Comparison of ENCODE assay signal across 28 cellular contexts in genomic region chr11:103539166-103539565, GRCh38.
"Had no signal": no experiment of that assay in that cellular context is flagged by ENCODE, and none has a peak within 500 bp of the region (broad histone marks: within the 10 kb centered on the region; RNA-seq: fewer than 3 reads in every experiment).

No MANE protein-coding gene starts in this region.

- H3K27ac ChIP-seq: stomach, suprapubic skin, testis, thoracic aorta, thyroid gland, tibial artery, tibial nerve, transverse colon, upper lobe of left lung, upper lobe of right lung, uterus, vagina had no signal

- DNase-seq: stimulated activated CD4-positive, alpha-beta T cell treated with anti-CD3 and anti-CD28 coated beads, Interleukin-2, amount 100 ng/mL, for 48 hours; stimulated activated CD4-positive, alpha-beta T cell treated with anti-CD3 and anti-CD28 coated beads, Interleukin-4, amount 100 ng/mL, for 24 hours; stimulated activated CD4-positive, alpha-beta T cell treated with anti-CD3 and anti-CD28 coated beads, Interleukin-4, amount 100 ng/mL, for 4 hours; stimulated activated CD8-positive, alpha-beta memory T cell treated with anti-CD3 and anti-CD28 coated beads, Interleukin-4, amount 100 ng/mL, for 48 hours; stimulated activated naive B cell treated with anti-CD40 and anti-IgM and Interleukin-4, amounts not matched to agents 10 μg/mL and 1 μg/mL and 100 μg/mL, for 72 hours; stimulated activated naive CD4-positive, alpha-beta T cell; stimulated activated naive CD4-positive, alpha-beta T cell treated with Interleukin-2 at 50 U/mL for 16 hours; stimulated activated naive CD8-positive, alpha-beta T cell treated with anti-CD3 and anti-CD28 coated beads, Interleukin-15, amount 100 ng/mL, for 72 hours; stimulated activated naive CD8-positive, alpha-beta T cell treated with anti-CD3 and anti-CD28 coated beads, Interleukin-15, Interleukin-2, amounts not matched to agents 100 U/mL and 50 U/mL, for 24 hours; stomach; substantia nigra; testis; thyroid gland; tibial artery; transverse colon; trophoblast cell; upper lobe of left lung; upper lobe of right lung; uterus had no signal

- H3K36me3 ChIP-seq: stomach, suprapubic skin, thoracic aorta, thyroid gland, tibial artery, tibial nerve, transverse colon, upper lobe of left lung, upper lobe of right lung, uterus, vagina had no signal

- H3K4me1 Mint-ChIP-seq: stimulated activated effector memory CD8-positive, alpha-beta T cell treated with anti-CD3 and anti-CD28 coated beads, Interleukin-12 subunit alpha, Interleukin-12 subunit beta, amount 100 ng/mL, for 72 hours; stimulated activated memory B cell treated with anti-CD40 and anti-IgM and Interleukin-4, amounts not matched to agents 10 μg/mL and 1 μg/mL and 100 μg/mL, for 72 hours; stimulated activated naive B cell treated with anti-CD40 and anti-IgM and Interleukin-4, amounts not matched to agents 10 μg/mL and 1 μg/mL and 100 μg/mL, for 72 hours; stimulated activated naive CD8-positive, alpha-beta T cell treated with anti-CD3 and anti-CD28 coated beads, Interleukin-15, amount 100 ng/mL, for 72 hours had no signal

- H3K9me3 ChIP-seq: testis, thoracic aorta, thyroid gland, tibial nerve, transverse colon, upper lobe of right lung, uterus, vagina had no signal

- ATAC-seq: stimulated activated effector memory CD8-positive, alpha-beta T cell treated with anti-CD3 and anti-CD28 coated beads, Interleukin-12 subunit alpha, Interleukin-12 subunit beta, amount 100 ng/mL, for 72 hours; stimulated activated memory B cell treated with anti-CD40 and anti-IgM and Interleukin-4, amounts not matched to agents 10 μg/mL and 1 μg/mL and 100 μg/mL, for 72 hours; stimulated activated naive B cell treated with anti-CD40 and anti-IgM and Interleukin-4, amounts not matched to agents 10 μg/mL and 1 μg/mL and 100 μg/mL, for 72 hours; stimulated activated naive CD8-positive, alpha-beta T cell treated with anti-CD3 and anti-CD28 coated beads, Interleukin-15, amount 100 ng/mL, for 72 hours; stimulated activated naive CD8-positive, alpha-beta T cell treated with anti-CD3 and anti-CD28 coated beads, Interleukin-15, Interleukin-2, amounts not matched to agents 100 U/mL and 50 U/mL, for 24 hours; upper lobe of right lung had no signal

- H3K9me3 Mint-ChIP-seq: stimulated activated naive CD8-positive, alpha-beta T cell treated with anti-CD3 and anti-CD28 coated beads, Interleukin-15, Interleukin-2, amounts not matched to agents 100 ng/mL and 50 ng/mL, for 24 hours had no signal

- H3K27ac Mint-ChIP-seq: stimulated activated effector memory CD8-positive, alpha-beta T cell treated with anti-CD3 and anti-CD28 coated beads, Interleukin-12 subunit alpha, Interleukin-12 subunit beta, amount 100 ng/mL, for 72 hours; stimulated activated memory B cell treated with anti-CD40 and anti-IgM and Interleukin-4, amounts not matched to agents 10 μg/mL and 1 μg/mL and 100 μg/mL, for 72 hours; stimulated activated naive B cell treated with anti-CD40 and anti-IgM and Interleukin-4, amounts not matched to agents 10 μg/mL and 1 μg/mL and 100 μg/mL, for 72 hours; stimulated activated naive CD8-positive, alpha-beta T cell treated with anti-CD3 and anti-CD28 coated beads, Interleukin-15, Interleukin-2, amounts not matched to agents 100 ng/mL and 50 ng/mL, for 24 hours; type B pancreatic cell had no signal

- H3K4me3 ChIP-seq: stomach, suprapubic skin, testis, thoracic aorta, thyroid gland, tibial artery, tibial nerve, transverse colon, upper lobe of left lung, upper lobe of right lung, uterus, vagina had no signal

- H3K27me3 ChIP-seq: stomach, suprapubic skin, testis, thyroid gland, tibial artery, tibial nerve, transverse colon, upper lobe of left lung, upper lobe of right lung, uterus, vagina had no signal

- H3K27me3 Mint-ChIP-seq: stimulated activated naive B cell treated with anti-CD40 and anti-IgM and Interleukin-4, amounts not matched to agents 10 μg/mL and 1 μg/mL and 100 μg/mL, for 72 hours; stimulated activated naive CD8-positive, alpha-beta T cell treated with anti-CD3 and anti-CD28 coated beads, Interleukin-15, Interleukin-2, amounts not matched to agents 100 ng/mL and 50 ng/mL, for 24 hours; type B pancreatic cell had no signal

- H3K4me1 ChIP-seq: stomach, suprapubic skin, testis, thyroid gland, tibial nerve, transverse colon, upper lobe of left lung, upper lobe of right lung, uterus, vagina had no signal

- H3K36me3 Mint-ChIP-seq: stimulated activated effector memory CD8-positive, alpha-beta T cell treated with anti-CD3 and anti-CD28 coated beads, Interleukin-12 subunit alpha, Interleukin-12 subunit beta, amount 100 ng/mL, for 72 hours; stimulated activated memory B cell treated with anti-CD40 and anti-IgM and Interleukin-4, amounts not matched to agents 10 μg/mL and 1 μg/mL and 100 μg/mL, for 72 hours; stimulated activated naive B cell treated with anti-CD40 and anti-IgM and Interleukin-4, amounts not matched to agents 10 μg/mL and 1 μg/mL and 100 μg/mL, for 72 hours; type B pancreatic cell had no signal

- FAIRE-seq: urothelium cell line had no signal

- H3K4me3 Mint-ChIP-seq: stimulated activated effector memory CD8-positive, alpha-beta T cell treated with anti-CD3 and anti-CD28 coated beads, Interleukin-12 subunit alpha, Interleukin-12 subunit beta, amount 100 ng/mL, for 72 hours; stimulated activated memory B cell treated with anti-CD40 and anti-IgM and Interleukin-4, amounts not matched to agents 10 μg/mL and 1 μg/mL and 100 μg/mL, for 72 hours; stimulated activated naive B cell treated with anti-CD40 and anti-IgM and Interleukin-4, amounts not matched to agents 10 μg/mL and 1 μg/mL and 100 μg/mL, for 72 hours; stimulated activated naive CD8-positive, alpha-beta T cell treated with anti-CD3 and anti-CD28 coated beads, Interleukin-15, amount 100 ng/mL, for 72 hours; stimulated activated naive CD8-positive, alpha-beta T cell treated with anti-CD3 and anti-CD28 coated beads, Interleukin-15, Interleukin-2, amounts not matched to agents 100 ng/mL and 50 ng/mL, for 24 hours; type B pancreatic cell had no signal
